In genomic region chr3:150407051-150407817, GRCh38 we compare ENCODE assay signal across 8 cellular contexts. TPM values are rescaled to one million over a fixed set of nuclear protein-coding genes. Genes with fewer than 3 reads are reported as not detected.
DNase-seq lines count a peak whose midpoint lies in the region; ATAC-seq and TF ChIP-seq lines count a peak whose summit lies in the region.

No MANE protein-coding gene starts in this region.

- no peaks in the 10 kb centered on the region for H3K9me2 ChIP-seq in MM.1S (replicated peaks; ENCODE audit: insufficient read depth, low read length)

- H3K36me3 ChIP-seq in MM.1S (replicated peaks; ENCODE audit: insufficient read depth, low read length) = no peaks in the 10 kb centered on the region
- H3K36me3 ChIP-seq in brain microvascular endothelial cell (replicated peaks) = peaks cover 9% of the 10 kb centered on the region
- no peaks in the 10 kb centered on the region for H3K36me3 ChIP-seq in lung (ENCODE audit: control insufficient read depth in 2 of 2, insufficient read depth in 2 of 2, low read length in 2 of 2)
- no peaks in the 10 kb centered on the region for H3K36me3 ChIP-seq in uterus

- DNase-seq in EH (ENCODE audit: low read depth) = peak; percentile 79
- peak; percentile 17 for DNase-seq in MM.1S
- no peak for DNase-seq in brain microvascular endothelial cell
- no peak for DNase-seq in lung (ENCODE audit: low spot score)
- DNase-seq in uterus = peak in 1 of 2 donors; percentile 23
- DNase-seq in activated gamma-delta T cell (lab: John Stamatoyannopoulos, UW) = no peak

- TF ChIP-seq CTCF in MM.1S (IDR thresholded peaks at IDR 0.05; ENCODE audit: low read length) (no peak), brain microvascular endothelial cell (IDR thresholded peaks at IDR 0.05; ENCODE audit: low read depth, low read length, missing control alignments) (no peak), lung (IDR thresholded peaks at IDR 0.05; ENCODE audit: control extremely low read depth, extremely low read depth) (no peak), uterus (IDR thresholded peaks at IDR 0.05) (no peak)

- H2AFZ ChIP-seq in MM.1S (ENCODE audit: low read length) = peak overlapping the region; percentile 59

- no peaks in the 10 kb centered on the region for H3K27me3 ChIP-seq in MM.1S (replicated peaks; ENCODE audit: insufficient read depth, low read length)
- H3K27me3 ChIP-seq in brain microvascular endothelial cell (replicated peaks) = no peaks in the 10 kb centered on the region
- H3K27me3 ChIP-seq in lung (ENCODE audit: control insufficient read depth, insufficient read depth) = no peaks in the 10 kb centered on the region
- no peaks in the 10 kb centered on the region for H3K27me3 ChIP-seq in uterus

- no peak for ATAC-seq in lung (ENCODE audit: insufficient read depth, low FRiP score)
- no peak for ATAC-seq in GM21526 (IDR thresholded peaks at IDR 0.05; ENCODE audit: low FRiP score, unreplicated experiment)
- no peak for ATAC-seq in HG02571 (IDR thresholded peaks at IDR 0.05; ENCODE audit: unreplicated experiment)

- peak overlapping the region; percentile 60 for H3K4me3 ChIP-seq in MM.1S (ENCODE audit: low read length)
- peak overlapping the region; percentile 54 for H3K4me3 ChIP-seq in brain microvascular endothelial cell (ENCODE audit: low read depth, low read length)
- no peak overlapping the region for H3K4me3 ChIP-seq in lung
- H3K4me3 ChIP-seq in uterus = peak overlapping the region; percentile 57 to 95

- peak overlapping the region; percentile 93 for H3K27ac ChIP-seq in MM.1S (ENCODE audit: low read length)
- H3K27ac ChIP-seq in brain microvascular endothelial cell = peak overlapping the region; percentile 95
- H3K27ac ChIP-seq in lung (ENCODE audit: low read depth in 1 of 2, low read length in 1 of 2) = peak overlapping the region; percentile 94 to 99
- peak overlapping the region; percentile 99 to 100 for H3K27ac ChIP-seq in uterus

- H4K20me1 ChIP-seq in MM.1S (ENCODE audit: insufficient read depth, low read length) = peaks cover 5% of the 10 kb centered on the region

- H3F3A ChIP-seq in MM.1S (ENCODE audit: insufficient read depth, low read length) = peaks cover 30% of the 10 kb centered on the region

- H3K4me1 ChIP-seq in MM.1S (ENCODE audit: low read length) (no peaks in the 10 kb centered on the region), lung (ENCODE audit: control insufficient read depth in 2 of 2, insufficient read depth in 2 of 2, low read length in 2 of 2) (no peaks in the 10 kb centered on the region), uterus (peaks cover 0 to 3% of the 10 kb centered on the region in 2 donors)

- H3K79me2 ChIP-seq in MM.1S (ENCODE audit: low read length) = peaks cover 32% of the 10 kb centered on the region

- WGBS in lung, 2 donors = 30 to 33% methylated on average over 12 of the region's 12 CpGs

- in situ Hi-C loops in brain microvascular endothelial cell (cut with HindIII; ENCODE audit: low pct_ligation_motif_present, low sequenced_read_pairs) = no loop called here

- H3K9me3 ChIP-seq in MM.1S (replicated peaks; ENCODE audit: insufficient read depth, low read length) = no peaks in the 10 kb centered on the region
- H3K9me3 ChIP-seq in lung (ENCODE audit: control insufficient read depth in 2 of 2, insufficient read depth in 1 of 2, low read length in 1 of 2) = no peaks in the 10 kb centered on the region
- H3K9me3 ChIP-seq in uterus = no peaks in the 10 kb centered on the region

- no peak for TF ChIP-seq POLR2A in uterus (IDR thresholded peaks at IDR 0.05)

- H3K4me2 ChIP-seq in MM.1S (ENCODE audit: low read depth, low read length) = peak overlapping the region; percentile 85

- peak overlapping the region; percentile 83 for H3K9ac ChIP-seq in MM.1S (ENCODE audit: low read length)

- intact Hi-C loops in uterus (cut with DNase I; ENCODE audit: low total_unique reads) = no loop called here

RNA-seq across cellular contexts. Expression of gene TSC22D2, which starts 0.9 kb away (rescaled TPM):
- total RNA-seq in lung (10 to 100 TPM; 25.7 to 57.7 TPM), uterus (10 to 100 TPM; 11.8 to 60.5 (median 23.6) TPM)
- 10 to 100 TPM in 1 of 2 donors, 1 to 10 TPM in 1; 8.8 to 11.7 TPM for polyA plus RNA-seq in lung

Comparison
In these comparisons a context has a peak if more than half of its experiments do, and no peak if none do; other contexts are left out.
1. DNase-seq: peak in EH (single experiment) and MM.1S (single experiment); none in brain microvascular endothelial cell (single experiment), lung (single experiment) and activated gamma-delta T cell (single experiment).
2. Peak in every context shown above with its lines, with median percentiles within 50 percentile points of each other: H3K27ac ChIP-seq.